8 cellular contexts compared by ENCODE assay signal in genomic region chr6:6810727-6811126, GRCh38.
DNase-seq lines count a peak whose midpoint lies in the region; ATAC-seq, FAIRE-seq and TF ChIP-seq lines count a peak whose summit lies in the region.

No MANE protein-coding gene starts in this region.

- DNase-seq in GM13976 (ENCODE audit: low spot score), result peak; percentile 63
- DNase-seq in bronchial epithelial cell (ENCODE audit: low read depth), result peak; percentile 52
- peak in 1 of 6 donors; percentile 22 for DNase-seq in pancreas
- no peak for DNase-seq in hippocampal formation (lab: John Stamatoyannopoulos, UW)
- DNase-seq in WERI-Rb-1, result no peak

- ATAC-seq in HG03066 (IDR thresholded peaks at IDR 0.05; ENCODE audit: low read depth, unreplicated experiment) (peak; percentile 68), pancreas (peak in 3 of 4 donors; percentile 14 to 28 (median 15)), HG03378 (IDR thresholded peaks at IDR 0.05; ENCODE audit: unreplicated experiment) (no peak), HG03432 (IDR thresholded peaks at IDR 0.05; ENCODE audit: unreplicated experiment) (no peak)

- no peaks in the 10 kb centered on the region for H3K27me3 ChIP-seq in bronchial epithelial cell (ENCODE audit: control insufficient read depth, insufficient read depth, low read length)
- no peaks in the 10 kb centered on the region for H3K27me3 ChIP-seq in pancreas
- no peaks in the 10 kb centered on the region for H3K27me3 ChIP-seq in WERI-Rb-1 (ENCODE audit: insufficient read depth, low read depth, severe bottlenecking)

- H3K36me3 ChIP-seq in bronchial epithelial cell (ENCODE audit: control insufficient read depth, insufficient read depth, low read length) (no peaks in the 10 kb centered on the region), pancreas (no peaks in the 10 kb centered on the region), WERI-Rb-1 (no peaks in the 10 kb centered on the region)

- H3K4me3 ChIP-seq in bronchial epithelial cell (ENCODE audit: low read depth, low read length) (no peak overlapping the region), pancreas (peak overlapping the region in 2 of 4 donors; percentile 23 to 35), WERI-Rb-1 (ENCODE audit: low read depth, low read length) (no peak overlapping the region)

- H3K4me1 ChIP-seq in pancreas, result peaks cover 0 to 5% (median 3%) of the 10 kb centered on the region in 3 donors

- in situ Hi-C loops in GM13976 (cut with MboI; ENCODE audit: low sequenced_read_pairs, unreplicated experiment), result no loop called here

- 52 to 57% methylated on average over 6 of the region's 6 CpGs for WGBS in pancreas, 2 donors

- FAIRE-seq in bronchial epithelial cell (lab: Jason Lieb, UNC) (no peak), pancreas (lab: Jason Lieb, UNC) (no peak)

- H3K9me3 ChIP-seq in pancreas (no peaks in the 10 kb centered on the region), WERI-Rb-1 (ENCODE audit: severe bottlenecking) (no peaks in the 10 kb centered on the region)

- H3K27ac ChIP-seq in pancreas, result peak overlapping the region; percentile 30 to 88 (median 76)
- H3K27ac ChIP-seq in WERI-Rb-1, result no peak overlapping the region

- TF ChIP-seq CTCF in GM13976 (IDR thresholded peaks at IDR 0.05; ENCODE audit: borderline replicate concordance, control extremely low read depth, extremely low read depth, insufficient read depth, missing control alignments) (no peak), bronchial epithelial cell (IDR thresholded peaks at IDR 0.05; ENCODE audit: insufficient read depth, low read length, severe bottlenecking) (no peak), pancreas (IDR thresholded peaks at IDR 0.05) (no peak), WERI-Rb-1 (IDR thresholded peaks at IDR 0.05; ENCODE audit: low read depth, low read length) (no peak)

- intact Hi-C loops in pancreas (cut with DNase I), result no loop called here

Comparison
In these comparisons a context has a peak if more than half of its experiments do, and no peak if none do; other contexts are left out.
1. DNase-seq: peak in GM13976 (single experiment) and bronchial epithelial cell (single experiment); none in hippocampal formation (0 of 2) and WERI-Rb-1 (single experiment).
2. ATAC-seq: peak in HG03066 (single experiment) and pancreas (3 of 4); none in HG03378 (single experiment) and HG03432 (single experiment).